ENCODE assay signal across 15 cellular contexts in genomic region chr7:10483671-10484070, GRCh38.
"Had no signal": no experiment of that assay in that cellular context is flagged by ENCODE, and none has a peak within 500 bp of the region (broad histone marks: within the 10 kb centered on the region; RNA-seq: fewer than 3 reads in every experiment).

No MANE protein-coding gene starts in this region.

- DNase-seq: activated CD4-positive, CD25-positive, alpha-beta regulatory T cell treated with anti-CD3 and anti-CD28 coated beads, Interleukin-2, amount 50 U/mL, for 72 hours; activated naive CD4-positive, alpha-beta T cell treated with anti-CD3 and anti-CD28 coated beads for 36 hours; activated naive CD8-positive, alpha-beta T cell treated with anti-CD3 and anti-CD28 coated beads, Interleukin-2, amount 50 U/mL, for 24 hours; caudate nucleus; kidney; left lung; mesendoderm; natural killer cell; retina; stimulated activated CD4-positive, alpha-beta T cell treated with anti-CD3 and anti-CD28 coated beads, Interleukin-2, amount 100 ng/mL, for 48 hours; stimulated activated naive B cell treated with anti-CD40 and anti-IgM and Interleukin-4, amounts not matched to agents 10 μg/mL and 1 μg/mL and 100 μg/mL, for 72 hours; thyroid gland had no signal

- ATAC-seq: activated naive CD8-positive, alpha-beta T cell treated with anti-CD3 and anti-CD28 coated beads, Interleukin-2, amount 50 U/mL, for 24 hours; left lung; natural killer cell; stimulated activated naive B cell treated with anti-CD40 and anti-IgM and Interleukin-4, amounts not matched to agents 10 μg/mL and 1 μg/mL and 100 μg/mL, for 72 hours had no signal

- H3K4me1 ChIP-seq: ascending aorta, left lung, thyroid gland had no signal

- H3K27ac ChIP-seq: ascending aorta, hepatocyte, left lung, neutrophil, thyroid gland had no signal

- H3K36me3 ChIP-seq: ascending aorta, left lung, neutrophil, thyroid gland had no signal

- H3K4me3 ChIP-seq: ascending aorta, hepatocyte, left lung, thyroid gland had no signal

- H3K9me3 ChIP-seq: ascending aorta, left lung, neutrophil, thyroid gland had no signal

- H3K27me3 ChIP-seq: ascending aorta, hepatocyte, left lung, neutrophil, thyroid gland had no signal
